1 cellular context compared by ENCODE assay signal in the genomic region with DNA sequence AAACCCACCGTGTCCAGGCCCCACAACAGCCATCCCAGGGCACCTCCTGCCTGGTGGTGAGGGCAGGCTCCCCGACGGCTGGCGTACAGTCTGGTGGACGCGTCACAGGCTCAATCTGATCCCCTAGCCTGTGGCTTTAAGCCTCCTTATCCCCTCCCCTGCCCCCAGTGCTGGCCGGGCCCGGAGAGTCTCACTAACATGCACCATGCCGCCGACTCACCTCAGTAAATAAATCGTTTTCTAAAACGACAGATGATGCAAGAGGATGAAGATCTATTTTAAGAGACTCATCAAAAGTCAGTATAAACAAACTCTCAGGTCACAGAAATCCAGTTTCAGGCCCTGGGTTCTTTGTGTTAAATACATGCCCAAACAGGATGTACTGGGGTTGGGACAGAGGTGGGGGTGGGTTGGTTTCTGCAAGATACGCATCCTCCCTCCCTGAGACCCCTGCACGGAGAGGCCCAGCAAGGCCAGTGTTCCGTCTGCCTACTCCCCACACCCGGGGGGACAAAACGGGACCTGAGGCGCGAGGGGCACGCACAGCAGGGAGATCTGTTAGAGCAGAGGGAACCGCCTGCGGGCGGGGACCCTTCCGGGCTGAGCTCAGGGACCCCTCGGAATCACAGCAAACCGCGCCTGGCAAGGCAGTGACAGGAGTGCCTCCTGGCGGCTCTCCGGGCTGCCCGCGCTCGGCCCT.
A peak's percentile ranks its signal among the peaks of the same experiment; 100 is the strongest.
TF ChIP-seq lines count a peak whose summit lies in the region.

No MANE protein-coding gene starts in this region.

TF ChIP-seq in K562, 482 proteins besides CTCF, POLR2A, EP300 and RAD21:
- no peak for TF ChIP-seq RBBP5 (IDR thresholded peaks at IDR 0.05; ENCODE audit: borderline replicate concordance, insufficient read depth, low read length, poor library complexity, severe bottlenecking)
- no peak for TF ChIP-seq MAFG (tag; conservative IDR thresholded peaks at IDR 0.05)
- TF ChIP-seq POLR2G (IDR thresholded peaks at IDR 0.05; ENCODE audit: low read depth, low read length) = peak; percentile 46; the same call in 1 of the 2 replicates
- TF ChIP-seq, protein P1, sequence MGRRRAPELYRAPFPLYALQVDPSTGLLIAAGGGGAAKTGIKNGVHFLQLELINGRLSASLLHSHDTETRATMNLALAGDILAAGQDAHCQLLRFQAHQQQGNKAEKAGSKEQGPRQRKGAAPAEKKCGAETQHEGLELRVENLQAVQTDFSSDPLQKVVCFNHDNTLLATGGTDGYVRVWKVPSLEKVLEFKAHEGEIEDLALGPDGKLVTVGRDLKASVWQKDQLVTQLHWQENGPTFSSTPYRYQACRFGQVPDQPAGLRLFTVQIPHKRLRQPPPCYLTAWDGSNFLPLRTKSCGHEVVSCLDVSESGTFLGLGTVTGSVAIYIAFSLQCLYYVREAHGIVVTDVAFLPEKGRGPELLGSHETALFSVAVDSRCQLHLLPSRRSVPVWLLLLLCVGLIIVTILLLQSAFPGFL (CRISPR knock-in tag; IDR thresholded peaks at IDR 0.05) = no peak
- no peak for TF ChIP-seq ZNF143 (CRISPR knock-in tag; IDR thresholded peaks at IDR 0.05)
- peak; percentile 69 for TF ChIP-seq RBFOX2 (IDR thresholded peaks at IDR 0.05; ENCODE audit: low read depth, low read length)
- no peak for TF ChIP-seq ZNF24 (IDR thresholded peaks at IDR 0.05)
- no peak for TF ChIP-seq TBL1XR1 (IDR thresholded peaks at IDR 0.05; ENCODE audit: low read length in 2 of 2)
- TF ChIP-seq CEBPG (CRISPR knock-in tag; IDR thresholded peaks at IDR 0.05) = no peak
- peak in 1 of 2 experiments; percentile 88; a peak in 2 of 4 replicates for TF ChIP-seq CEBPG (tag; conservative IDR thresholded peaks at IDR 0.05 in 1 of 2, IDR thresholded peaks at IDR 0.05 in 1 of 2)
- TF ChIP-seq, protein P2, sequence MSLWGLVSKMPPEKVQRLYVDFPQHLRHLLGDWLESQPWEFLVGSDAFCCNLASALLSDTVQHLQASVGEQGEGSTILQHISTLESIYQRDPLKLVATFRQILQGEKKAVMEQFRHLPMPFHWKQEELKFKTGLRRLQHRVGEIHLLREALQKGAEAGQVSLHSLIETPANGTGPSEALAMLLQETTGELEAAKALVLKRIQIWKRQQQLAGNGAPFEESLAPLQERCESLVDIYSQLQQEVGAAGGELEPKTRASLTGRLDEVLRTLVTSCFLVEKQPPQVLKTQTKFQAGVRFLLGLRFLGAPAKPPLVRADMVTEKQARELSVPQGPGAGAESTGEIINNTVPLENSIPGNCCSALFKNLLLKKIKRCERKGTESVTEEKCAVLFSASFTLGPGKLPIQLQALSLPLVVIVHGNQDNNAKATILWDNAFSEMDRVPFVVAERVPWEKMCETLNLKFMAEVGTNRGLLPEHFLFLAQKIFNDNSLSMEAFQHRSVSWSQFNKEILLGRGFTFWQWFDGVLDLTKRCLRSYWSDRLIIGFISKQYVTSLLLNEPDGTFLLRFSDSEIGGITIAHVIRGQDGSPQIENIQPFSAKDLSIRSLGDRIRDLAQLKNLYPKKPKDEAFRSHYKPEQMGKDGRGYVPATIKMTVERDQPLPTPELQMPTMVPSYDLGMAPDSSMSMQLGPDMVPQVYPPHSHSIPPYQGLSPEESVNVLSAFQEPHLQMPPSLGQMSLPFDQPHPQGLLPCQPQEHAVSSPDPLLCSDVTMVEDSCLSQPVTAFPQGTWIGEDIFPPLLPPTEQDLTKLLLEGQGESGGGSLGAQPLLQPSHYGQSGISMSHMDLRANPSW (CRISPR knock-in tag; IDR thresholded peaks at IDR 0.05) = no peak
- no peak for TF ChIP-seq MCM3 (IDR thresholded peaks at IDR 0.05)
- no peak for TF ChIP-seq YBX1 (IDR thresholded peaks at IDR 0.05)
- TF ChIP-seq, protein P3, sequence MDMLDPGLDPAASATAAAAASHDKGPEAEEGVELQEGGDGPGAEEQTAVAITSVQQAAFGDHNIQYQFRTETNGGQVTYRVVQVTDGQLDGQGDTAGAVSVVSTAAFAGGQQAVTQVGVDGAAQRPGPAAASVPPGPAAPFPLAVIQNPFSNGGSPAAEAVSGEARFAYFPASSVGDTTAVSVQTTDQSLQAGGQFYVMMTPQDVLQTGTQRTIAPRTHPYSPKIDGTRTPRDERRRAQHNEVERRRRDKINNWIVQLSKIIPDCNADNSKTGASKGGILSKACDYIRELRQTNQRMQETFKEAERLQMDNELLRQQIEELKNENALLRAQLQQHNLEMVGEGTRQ (CRISPR knock-in tag; IDR thresholded peaks at IDR 0.05) = no peak
- TF ChIP-seq THRAP3 (IDR thresholded peaks at IDR 0.05; ENCODE audit: borderline replicate concordance) = no peak
- no peak for TF ChIP-seq XRCC3 (IDR thresholded peaks at IDR 0.05)
- TF ChIP-seq, protein P4, sequence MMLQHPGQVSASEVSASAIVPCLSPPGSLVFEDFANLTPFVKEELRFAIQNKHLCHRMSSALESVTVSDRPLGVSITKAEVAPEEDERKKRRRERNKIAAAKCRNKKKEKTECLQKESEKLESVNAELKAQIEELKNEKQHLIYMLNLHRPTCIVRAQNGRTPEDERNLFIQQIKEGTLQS (IDR thresholded peaks at IDR 0.05) = peak; percentile 84
- TF ChIP-seq, protein P4 (CRISPR knock-in tag; conservative IDR thresholded peaks at IDR 0.05) = no peak
- TF ChIP-seq, protein P5, sequence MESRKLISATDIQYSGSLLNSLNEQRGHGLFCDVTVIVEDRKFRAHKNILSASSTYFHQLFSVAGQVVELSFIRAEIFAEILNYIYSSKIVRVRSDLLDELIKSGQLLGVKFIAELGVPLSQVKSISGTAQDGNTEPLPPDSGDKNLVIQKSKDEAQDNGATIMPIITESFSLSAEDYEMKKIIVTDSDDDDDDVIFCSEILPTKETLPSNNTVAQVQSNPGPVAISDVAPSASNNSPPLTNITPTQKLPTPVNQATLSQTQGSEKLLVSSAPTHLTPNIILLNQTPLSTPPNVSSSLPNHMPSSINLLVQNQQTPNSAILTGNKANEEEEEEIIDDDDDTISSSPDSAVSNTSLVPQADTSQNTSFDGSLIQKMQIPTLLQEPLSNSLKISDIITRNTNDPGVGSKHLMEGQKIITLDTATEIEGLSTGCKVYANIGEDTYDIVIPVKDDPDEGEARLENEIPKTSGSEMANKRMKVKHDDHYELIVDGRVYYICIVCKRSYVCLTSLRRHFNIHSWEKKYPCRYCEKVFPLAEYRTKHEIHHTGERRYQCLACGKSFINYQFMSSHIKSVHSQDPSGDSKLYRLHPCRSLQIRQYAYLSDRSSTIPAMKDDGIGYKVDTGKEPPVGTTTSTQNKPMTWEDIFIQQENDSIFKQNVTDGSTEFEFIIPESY (CRISPR knock-in tag; IDR thresholded peaks at IDR 0.05) = peak; percentile 29; the same call in 1 of the 2 replicates
- TF ChIP-seq, protein P6, sequence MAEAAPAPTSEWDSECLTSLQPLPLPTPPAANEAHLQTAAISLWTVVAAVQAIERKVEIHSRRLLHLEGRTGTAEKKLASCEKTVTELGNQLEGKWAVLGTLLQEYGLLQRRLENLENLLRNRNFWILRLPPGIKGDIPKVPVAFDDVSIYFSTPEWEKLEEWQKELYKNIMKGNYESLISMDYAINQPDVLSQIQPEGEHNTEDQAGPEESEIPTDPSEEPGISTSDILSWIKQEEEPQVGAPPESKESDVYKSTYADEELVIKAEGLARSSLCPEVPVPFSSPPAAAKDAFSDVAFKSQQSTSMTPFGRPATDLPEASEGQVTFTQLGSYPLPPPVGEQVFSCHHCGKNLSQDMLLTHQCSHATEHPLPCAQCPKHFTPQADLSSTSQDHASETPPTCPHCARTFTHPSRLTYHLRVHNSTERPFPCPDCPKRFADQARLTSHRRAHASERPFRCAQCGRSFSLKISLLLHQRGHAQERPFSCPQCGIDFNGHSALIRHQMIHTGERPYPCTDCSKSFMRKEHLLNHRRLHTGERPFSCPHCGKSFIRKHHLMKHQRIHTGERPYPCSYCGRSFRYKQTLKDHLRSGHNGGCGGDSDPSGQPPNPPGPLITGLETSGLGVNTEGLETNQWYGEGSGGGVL (CRISPR knock-in tag; IDR thresholded peaks at IDR 0.05) = no peak
- TF ChIP-seq, protein P7, sequence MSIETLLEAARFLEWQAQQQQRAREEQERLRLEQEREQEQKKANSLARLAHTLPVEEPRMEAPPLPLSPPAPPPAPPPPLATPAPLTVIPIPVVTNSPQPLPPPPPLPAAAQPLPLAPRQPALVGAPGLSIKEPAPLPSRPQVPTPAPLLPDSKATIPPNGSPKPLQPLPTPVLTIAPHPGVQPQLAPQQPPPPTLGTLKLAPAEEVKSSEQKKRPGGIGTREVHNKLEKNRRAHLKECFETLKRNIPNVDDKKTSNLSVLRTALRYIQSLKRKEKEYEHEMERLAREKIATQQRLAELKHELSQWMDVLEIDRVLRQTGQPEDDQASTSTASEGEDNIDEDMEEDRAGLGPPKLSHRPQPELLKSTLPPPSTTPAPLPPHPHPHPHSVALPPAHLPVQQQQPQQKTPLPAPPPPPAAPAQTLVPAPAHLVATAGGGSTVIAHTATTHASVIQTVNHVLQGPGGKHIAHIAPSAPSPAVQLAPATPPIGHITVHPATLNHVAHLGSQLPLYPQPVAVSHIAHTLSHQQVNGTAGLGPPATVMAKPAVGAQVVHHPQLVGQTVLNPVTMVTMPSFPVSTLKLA (conservative IDR thresholded peaks at IDR 0.05) = no peak
- no peak for TF ChIP-seq GTF2A2 (tag; IDR thresholded peaks at IDR 0.05)
